In genomic region chr10:95785942-95786669, GRCh38 we compare ENCODE assay signal across 24 cellular contexts. TPM values are rescaled to one million over a fixed set of nuclear protein-coding genes. Genes with fewer than 3 reads are reported as not detected.
A peak's percentile ranks its signal among the peaks of the same experiment; 100 is the strongest.
DNase-seq lines count a peak whose midpoint lies in the region; ATAC-seq and TF ChIP-seq lines count a peak whose summit lies in the region.
"Had no signal": no experiment of that assay in that cellular context is flagged by ENCODE, and none has a peak within 500 bp of the region (broad histone marks: within the 10 kb centered on the region; RNA-seq: fewer than 3 reads in every experiment).

No MANE protein-coding gene starts in this region.

- CTCF ChIA-PET in RWPE1 (lab: Yijun Ruan, JAX): interaction anchor here (0.6 kb wide), 1 partner anchor 92 kb away, joined by 3 read pairs; no protein-coding TSS in a partner anchor

- peak overlapping the region; percentile 31 for H3K4me3 ChIP-seq in GM12865 (ENCODE audit: low read depth, low read length)
- H3K4me3 ChIP-seq: breast epithelium, smooth muscle cell had no signal

- peaks cover 6% of the 10 kb centered on the region for H3K36me3 Mint-ChIP-seq in activated T-helper 1 cell treated with anti-CD3 and anti-CD28 coated beads, Interleukin-12 subunit alpha, Interleukin-12 subunit beta, Interleukin-2, Interleukin-4 antibody, amounts not matched to agents 30 ng/mL and 10 ng/mL and 1 ng/mL, durations not matched to agents 14 hours and 24 hours and 36 hours (ENCODE audit: low read depth)
- no peaks in the 10 kb centered on the region for H3K36me3 Mint-ChIP-seq in nephron progenitor cell (ENCODE audit: low read depth)

- intact Hi-C loops in activated T-helper 1 cell treated with anti-CD3 and anti-CD28 coated beads, Interleukin-12 subunit alpha, Interleukin-12 subunit beta, Interleukin-2, Interleukin-4 antibody, amounts not matched to agents 30 ng/mL and 10 ng/mL and 1 ng/mL, durations not matched to agents 14 hours and 24 hours and 36 hours (cut with micrococcal nuclease): loop anchor here (1.0 kb wide), 1 partner anchor 46 kb away; no protein-coding TSS in a partner anchor

- no peak overlapping the region for H3K27ac ChIP-seq in RWPE1

- TF ChIP-seq CTCF in GM12865 (IDR thresholded peaks at IDR 0.05; ENCODE audit: insufficient read depth, low read depth, low read length, missing control alignments) (peak; percentile 6), nephron progenitor cell (IDR thresholded peaks at IDR 0.05) (no peak), RWPE1 (conservative IDR thresholded peaks at IDR 0.05; ENCODE audit: low read depth) (no peak)

- peak; percentile 77 for DNase-seq in GM12865 (ENCODE audit: low read depth)
- no peak for DNase-seq in activated T-helper 1 cell treated with anti-CD3 and anti-CD28 coated beads, Interleukin-12 subunit alpha, Interleukin-12 subunit beta, Interleukin-2, Interleukin-4 antibody, amounts not matched to agents 30 ng/mL and 10 ng/mL and 1 ng/mL, durations not matched to agents 14 hours and 24 hours and 36 hours (ENCODE audit: low spot score)
- DNase-seq in nephron progenitor cell: no peak
- DNase-seq in stimulated activated CD4-positive, alpha-beta T cell treated with anti-CD3 and anti-CD28 coated beads, Interleukin-4, amount 100 ng/mL, for 24 hours: no peak
- no peak for DNase-seq in RWPE1 (ENCODE audit: low spot score)
- no peak for DNase-seq in Kasumi-1 (lab: John Stamatoyannopoulos, UW)
- DNase-seq: activated CD4-positive, alpha-beta T cell treated with anti-CD3 and anti-CD28 coated beads for 1 hour; activated CD8-positive, alpha-beta memory T cell treated with anti-CD3 and anti-CD28 coated beads, Interleukin-2, amount 50 U/mL, for 4 hours; activated effector memory CD4-positive, alpha-beta T cell treated with anti-CD3 and anti-CD28 coated beads, Interleukin-2, amount 50 U/mL, for 16 hours; COR-L47; cortex of kidney; DND-41; Karpas-422; left colon; midbrain; NCI-H1092; NCI-H2029 treated with DMSO at 0.1 percent for 48 hours; NCI-H446; stimulated activated CD4-positive, alpha-beta T cell treated with anti-CD3 and anti-CD28 coated beads, Interleukin-4, amount 100 ng/mL, for 4 hours had no signal

- no peak for ATAC-seq in GM21723 (IDR thresholded peaks at IDR 0.05; ENCODE audit: unreplicated experiment)
- ATAC-seq: left colon had no signal

- peak overlapping the region; percentile 79 for H3K27ac Mint-ChIP-seq in activated T-helper 1 cell treated with anti-CD3 and anti-CD28 coated beads, Interleukin-12 subunit alpha, Interleukin-12 subunit beta, Interleukin-2, Interleukin-4 antibody, amounts not matched to agents 30 ng/mL and 10 ng/mL and 1 ng/mL, durations not matched to agents 14 hours and 24 hours and 36 hours
- peak overlapping the region; percentile 47 for H3K27ac Mint-ChIP-seq in nephron progenitor cell

- TF ChIP-seq POLR2A in GM19193 (IDR thresholded peaks at IDR 0.05; ENCODE audit: extremely low read depth, insufficient read depth, insufficient read length): peak; percentile 18

- H3K9me3 Mint-ChIP-seq in activated T-helper 1 cell treated with anti-CD3 and anti-CD28 coated beads, Interleukin-12 subunit alpha, Interleukin-12 subunit beta, Interleukin-2, Interleukin-4 antibody, amounts not matched to agents 30 ng/mL and 10 ng/mL and 1 ng/mL, durations not matched to agents 14 hours and 24 hours and 36 hours: peaks cover 3% of the 10 kb centered on the region
- H3K9me3 Mint-ChIP-seq in nephron progenitor cell: no peaks in the 10 kb centered on the region

- no peaks in the 10 kb centered on the region for H3K27me3 Mint-ChIP-seq in activated T-helper 1 cell treated with anti-CD3 and anti-CD28 coated beads, Interleukin-12 subunit alpha, Interleukin-12 subunit beta, Interleukin-2, Interleukin-4 antibody, amounts not matched to agents 30 ng/mL and 10 ng/mL and 1 ng/mL, durations not matched to agents 14 hours and 24 hours and 36 hours (ENCODE audit: insufficient read depth)
- no peaks in the 10 kb centered on the region for H3K27me3 Mint-ChIP-seq in nephron progenitor cell (ENCODE audit: low read depth, poor library complexity)

- peaks cover 82% of the 10 kb centered on the region for H3K4me1 Mint-ChIP-seq in activated T-helper 1 cell treated with anti-CD3 and anti-CD28 coated beads, Interleukin-12 subunit alpha, Interleukin-12 subunit beta, Interleukin-2, Interleukin-4 antibody, amounts not matched to agents 30 ng/mL and 10 ng/mL and 1 ng/mL, durations not matched to agents 14 hours and 24 hours and 36 hours (ENCODE audit: low read depth)
- no peaks in the 10 kb centered on the region for H3K4me1 Mint-ChIP-seq in nephron progenitor cell

- POLR2A ChIA-PET in RWPE1 (lab: Yijun Ruan, JAX; ENCODE audit: low non-redundant PET): no interaction called here

- peak overlapping the region; percentile 37 for H3K4me3 Mint-ChIP-seq in activated T-helper 1 cell treated with anti-CD3 and anti-CD28 coated beads, Interleukin-12 subunit alpha, Interleukin-12 subunit beta, Interleukin-2, Interleukin-4 antibody, amounts not matched to agents 30 ng/mL and 10 ng/mL and 1 ng/mL, durations not matched to agents 14 hours and 24 hours and 36 hours
- H3K4me3 Mint-ChIP-seq in nephron progenitor cell: no peak overlapping the region

RNA-seq across cellular contexts. Expression of gene ENTPD1, which starts 30.1 kb away (rescaled TPM):
- 25.8 and 26.3 TPM in 2 replicates for total RNA-seq in activated T-helper 1 cell treated with anti-CD3 and anti-CD28 coated beads, Interleukin-12 subunit alpha, Interleukin-12 subunit beta, Interleukin-2, Interleukin-4 antibody, amounts not matched to agents 30 ng/mL and 10 ng/mL and 1 ng/mL, durations not matched to agents 14 hours and 24 hours and 36 hours
- total RNA-seq: RPMI7951 had no signal
